Comparison of ENCODE assay signal across 9 cellular contexts in genomic region chr17:63613663-63614062, GRCh38.
"Had no signal": no experiment of that assay in that cellular context is flagged by ENCODE, and none has a peak within 500 bp of the region (broad histone marks: within the 10 kb centered on the region; RNA-seq: fewer than 3 reads in every experiment).

No MANE protein-coding gene starts in this region.

- ATAC-seq: HCT116, HepG2 had no signal

- H3K9me3 ChIP-seq: HAP-1 had no signal

- H3K9me3 Mint-ChIP-seq: HFFc6, IgD-negative memory B cell had no signal

- H3K27me3 Mint-ChIP-seq: IgD-negative memory B cell had no signal

- H3K27ac Mint-ChIP-seq: HFFc6, IgD-negative memory B cell had no signal

- H3K4me3 ChIP-seq: GM23248, HAP-1 had no signal

- H3K4me3 Mint-ChIP-seq: HFFc6, IgD-negative memory B cell had no signal

- DNase-seq: GM23248, GOT3, H7, HFFc6 had no signal

- H3K4me1 ChIP-seq: HAP-1 had no signal

- H3K27ac ChIP-seq: GM23248, HL-60 had no signal
